In the genomic region with DNA sequence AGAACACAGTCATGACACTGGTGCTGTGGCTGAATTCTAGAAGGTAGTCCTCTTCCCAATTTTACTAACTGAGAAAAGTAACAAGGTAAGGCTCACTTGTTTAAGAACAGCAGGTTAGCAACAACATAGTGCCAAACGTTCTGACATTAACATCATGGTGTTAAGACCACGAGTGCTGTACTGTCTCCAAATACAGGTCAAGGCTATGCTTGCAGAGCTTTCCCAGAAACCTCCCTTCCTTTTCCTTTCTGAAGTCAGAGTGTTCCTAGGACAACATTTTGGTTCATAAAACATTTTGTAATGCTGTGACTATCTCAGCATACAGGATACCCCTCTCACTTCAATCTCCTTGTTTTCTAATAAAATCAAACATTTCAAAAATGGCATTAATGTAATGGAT, we compare ENCODE assay signal across 1 cellular context.
TF ChIP-seq lines count a peak whose summit lies in the region.

No MANE protein-coding gene starts in this region.

TF ChIP-seq in GM12891, 5 proteins besides CTCF, POLR2A, EP300 and RAD21:
- no peak for TF ChIP-seq POLR2AphosphoS5 (IDR thresholded peaks at IDR 0.05; ENCODE audit: low read depth, low read length)
- no peak for TF ChIP-seq SPI1 (IDR thresholded peaks at IDR 0.05; ENCODE audit: low read depth, low read length)
- TF ChIP-seq PAX5 (IDR thresholded peaks at IDR 0.05; ENCODE audit: insufficient read depth, low read length, severe bottlenecking): no peak
- TF ChIP-seq POU2F2 (IDR thresholded peaks at IDR 0.05; ENCODE audit: low read depth, low read length): no peak
- no peak for TF ChIP-seq TAF1 (IDR thresholded peaks at IDR 0.05; ENCODE audit: low read depth, low read length)
TF ChIP-seq in GM12891: peak in this region for 0.
